13 cellular contexts compared by ENCODE assay signal in the genomic region with DNA sequence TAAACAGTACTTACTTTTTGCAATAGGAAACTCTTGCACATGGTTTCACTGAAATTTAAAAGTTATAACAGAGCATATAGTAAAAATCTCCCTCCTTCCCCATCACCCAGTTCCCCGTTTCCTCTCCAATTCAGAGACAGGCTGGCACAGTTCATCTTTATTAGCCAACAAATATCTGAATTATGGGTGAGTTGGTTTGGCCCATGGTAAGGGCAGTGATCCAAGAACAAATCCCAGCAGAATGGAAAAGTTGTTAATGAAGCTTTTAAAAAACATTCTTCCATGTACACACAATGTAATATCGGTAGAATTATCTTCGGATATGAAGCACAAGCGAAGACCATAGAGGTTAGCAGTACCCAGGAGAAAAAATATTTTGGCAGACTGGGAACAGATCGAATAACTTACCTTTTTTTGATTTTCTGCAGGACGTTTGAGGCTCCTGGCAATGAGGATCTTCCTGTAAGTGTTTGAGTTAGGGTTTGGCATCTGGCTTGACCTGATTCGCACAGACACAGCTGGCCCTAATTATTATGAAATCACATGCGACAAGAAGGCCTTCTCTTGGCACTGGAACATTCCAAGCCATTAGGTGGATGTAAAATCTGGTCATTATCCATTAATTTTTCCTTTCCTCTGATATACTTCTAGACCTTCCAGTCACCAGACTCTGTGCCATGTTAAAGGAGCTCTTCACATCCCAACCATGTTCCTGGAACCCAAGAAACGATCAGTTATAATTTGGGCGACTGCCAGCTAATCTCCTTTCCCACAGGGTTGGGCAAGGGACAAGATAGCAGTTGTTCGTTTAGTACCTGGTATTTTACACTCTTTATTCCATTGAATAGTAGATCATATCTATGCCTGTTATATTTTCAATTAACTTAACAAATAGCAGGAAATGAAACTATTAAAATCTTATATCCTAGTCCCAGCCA.
DNase-seq lines count a peak whose midpoint lies in the region; ATAC-seq, FAIRE-seq and TF ChIP-seq lines count a peak whose summit lies in the region.
"Had no signal": no experiment of that assay in that cellular context is flagged by ENCODE, and none has a peak within 500 bp of the region (broad histone marks: within the 10 kb centered on the region; RNA-seq: fewer than 3 reads in every experiment).

No MANE protein-coding gene starts in this region.

- H2AFZ ChIP-seq in ACC112 (ENCODE audit: low read length, unreplicated experiment) (peak overlapping the region; percentile 66), osteoblast (ENCODE audit: low read length) (peak overlapping the region; percentile 35)

- intact Hi-C loops in right cardiac atrium (cut with DNase I) = no loop called here

- H3K4me1 ChIP-seq in ACC112 (ENCODE audit: control insufficient read depth, insufficient read depth, low read length, unreplicated experiment) = peaks cover 46% of the 10 kb centered on the region
- H3K4me1 ChIP-seq in osteoblast (ENCODE audit: insufficient read depth, low read length) = peaks cover 59% of the 10 kb centered on the region
- peaks cover 4% of the 10 kb centered on the region for H3K4me1 ChIP-seq in right cardiac atrium (ENCODE audit: control insufficient read depth, insufficient read depth, low read length)

- 53% methylated on average over 11 of the region's 11 CpGs for WGBS in right cardiac atrium

- no peaks in the 10 kb centered on the region for H3K36me3 ChIP-seq in ACC112 (ENCODE audit: insufficient read depth, low read length)
- no peaks in the 10 kb centered on the region for H3K36me3 ChIP-seq in osteoblast (ENCODE audit: insufficient read depth, low read length)

- H3K4me3 ChIP-seq in ACC112 (ENCODE audit: low read depth, low read length) (peak overlapping the region; percentile 59), LNCaP clone FGC (ENCODE audit: low read depth, low read length) (no peak overlapping the region), osteoblast (ENCODE audit: insufficient read depth, low read length) (no peak overlapping the region), right cardiac atrium (ENCODE audit: low read length) (no peak overlapping the region)

- H3K27me3 ChIP-seq in ACC112 (ENCODE audit: insufficient read depth, low read length) (no peaks in the 10 kb centered on the region), osteoblast (ENCODE audit: insufficient read depth, low read length) (no peaks in the 10 kb centered on the region), right cardiac atrium (ENCODE audit: control insufficient read depth, insufficient read depth) (no peaks in the 10 kb centered on the region)

- H4K20me1 ChIP-seq in osteoblast (ENCODE audit: insufficient read depth, low read length) = no peaks in the 10 kb centered on the region

- peak overlapping the region; percentile 15 for H3K4me2 ChIP-seq in osteoblast (ENCODE audit: insufficient read depth, low read length)

- peak overlapping the region; percentile 94 for H3K27ac ChIP-seq in ACC112 (ENCODE audit: low read depth, low read length)
- H3K27ac ChIP-seq in osteoblast (ENCODE audit: low read depth, low read length) = peak overlapping the region; percentile 61
- no peak overlapping the region for H3K27ac ChIP-seq in right cardiac atrium (ENCODE audit: low read length)

- H3K9me3 ChIP-seq in osteoblast (ENCODE audit: low read depth, low read length) (no peaks in the 10 kb centered on the region), right cardiac atrium (ENCODE audit: control insufficient read depth, low read length) (no peaks in the 10 kb centered on the region)

- no peak for FAIRE-seq in GM19239 (lab: Jason Lieb, UNC)

- ATAC-seq in HG03378 (IDR thresholded peaks at IDR 0.05; ENCODE audit: unreplicated experiment) (no peak), GM19324 (IDR thresholded peaks at IDR 0.05; ENCODE audit: low FRiP score, unreplicated experiment) (no peak), right cardiac atrium (no peak)
- ATAC-seq: activated CD8-positive, alpha-beta memory T cell treated with anti-CD3 and anti-CD28 coated beads, Interleukin-2, amount 10 ng/mL, durations not matched to agents 7 days and 5 days; WTC11 had no signal

- TF ChIP-seq CTCF in LNCaP clone FGC (IDR thresholded peaks at IDR 0.05; ENCODE audit: control insufficient read depth, extremely low read depth, insufficient read depth) = no peak
- no peak for TF ChIP-seq CTCF in osteoblast (IDR thresholded peaks at IDR 0.05; ENCODE audit: extremely low read depth, low read depth, low read length)

- H3K79me2 ChIP-seq in ACC112 (ENCODE audit: control insufficient read depth, insufficient read depth, low read length, unreplicated experiment) (no peaks in the 10 kb centered on the region), osteoblast (ENCODE audit: insufficient read depth, low read length) (no peaks in the 10 kb centered on the region)

- DNase-seq in LNCaP clone FGC (ENCODE audit: low read depth) (peak; percentile 11), astrocyte of the hippocampus (ENCODE audit: low read depth, low spot score) (peak; percentile 68), osteoblast (ENCODE audit: insufficient read length, low spot score, missing footprints) (no peak), GM19239 (ENCODE audit: insufficient read length, low spot score) (no peak), right cardiac atrium (no peak)
- DNase-seq: activated CD8-positive, alpha-beta memory T cell treated with anti-CD3 and anti-CD28 coated beads, Interleukin-2, amount 10 ng/mL, durations not matched to agents 7 days and 5 days; AML-193; NCI-H1930; stimulated activated CD4-positive, alpha-beta T cell treated with anti-CD3 and anti-CD28 coated beads, Interleukin-12 subunit alpha, Interleukin-12 subunit beta, amount 100 ng/mL, for 4 hours had no signal

Comparison
In these comparisons a context has a peak if more than half of its experiments do, and no peak if none do; other contexts are left out.
1. DNase-seq: peak in LNCaP clone FGC (single experiment) and astrocyte of the hippocampus (single experiment); none in osteoblast (single experiment), GM19239 (single experiment) and right cardiac atrium (0 of 3).